4 cellular contexts compared by ENCODE assay signal in the genomic region with DNA sequence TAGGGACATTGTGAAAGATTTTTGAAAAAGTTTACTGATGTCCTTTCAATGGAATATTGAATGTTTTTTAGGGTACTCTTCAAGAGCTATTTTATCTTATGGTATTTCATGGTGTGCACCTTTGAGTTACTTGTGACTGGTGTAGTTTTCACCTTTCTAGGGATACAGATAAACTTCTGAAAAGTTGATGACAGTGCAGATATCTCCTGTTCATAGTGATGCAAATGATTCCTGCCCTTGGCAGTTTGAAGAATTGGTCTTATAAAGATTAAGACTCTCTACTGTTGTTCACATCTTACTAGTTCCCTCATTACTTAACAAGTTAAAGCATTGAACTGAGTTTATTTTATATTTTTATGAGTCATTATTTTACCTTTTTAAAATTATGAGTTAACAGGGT.
A peak's percentile ranks its signal among the peaks of the same experiment; 100 is the strongest.
TF ChIP-seq lines count a peak whose summit lies in the region.

No MANE protein-coding gene starts in this region.

TF ChIP-seq in HepG2, 621 proteins besides CTCF, POLR2A, EP300 and RAD21:
- TF ChIP-seq MAFK (conservative IDR thresholded peaks at IDR 0.05 in 1 of 2, IDR thresholded peaks at IDR 0.05 in 1 of 2; ENCODE audit: low read length in 2 of 2): peak; percentile 34 to 67; a peak in 2 of 4 replicates
- TF ChIP-seq DNMT3B (CRISPR knock-in tag; conservative IDR thresholded peaks at IDR 0.05): no peak
- no peak for TF ChIP-seq SRF (IDR thresholded peaks at IDR 0.05; ENCODE audit: low read depth, low read length)
- TF ChIP-seq MAFF (IDR thresholded peaks at IDR 0.05; ENCODE audit: low read depth, low read length): peak; percentile 43

TF ChIP-seq in A549, 52 proteins besides CTCF, POLR2A, EP300 and RAD21:
- TF ChIP-seq MYC (IDR thresholded peaks at IDR 0.05; ENCODE audit: borderline replicate concordance, low read length) (no peak), CBX8 (IDR thresholded peaks at IDR 0.05) (no peak), MAFK (IDR thresholded peaks at IDR 0.05; ENCODE audit: partially characterized antibody) (peak; percentile 42)

TF ChIP-seq in HEK293, 187 proteins besides CTCF, POLR2A, EP300 and RAD21:
- TF ChIP-seq ZNF510 (tag by site-specific recombination; IDR thresholded peaks at IDR 0.05; ENCODE audit: insufficient replicate concordance): peak; percentile 80
- TF ChIP-seq ZNF677 (tag by site-specific recombination; IDR thresholded peaks at IDR 0.05): no peak

TF ChIP-seq in IMR-90, 13 proteins besides CTCF, POLR2A, EP300 and RAD21:
- TF ChIP-seq RCOR1 (IDR thresholded peaks at IDR 0.05; ENCODE audit: insufficient replicate concordance, low read length) (no peak), MAFK (IDR thresholded peaks at IDR 0.05; ENCODE audit: low read depth, low read length) (peak; percentile 56)
TF ChIP-seq in IMR-90: peak in this region for 1.
